1 cellular context compared by ENCODE assay signal in genomic region chr16:79845006-79845733, GRCh38.
TF ChIP-seq lines count a peak whose summit lies in the region.

No MANE protein-coding gene starts in this region.

TF ChIP-seq in SK-N-SH, 30 proteins besides CTCF, POLR2A, EP300 and RAD21 (continued from another document):
- no peak for TF ChIP-seq TEAD4 (IDR thresholded peaks at IDR 0.05; ENCODE audit: borderline replicate concordance, insufficient read depth)
- no peak for TF ChIP-seq RXRA (IDR thresholded peaks at IDR 0.05; ENCODE audit: borderline replicate concordance, low read depth)
- no peak for TF ChIP-seq FOXM1 (IDR thresholded peaks at IDR 0.05; ENCODE audit: low read depth)
- TF ChIP-seq RCOR1 (IDR thresholded peaks at IDR 0.05; ENCODE audit: low read length), result no peak
- no peak for TF ChIP-seq SIN3A (IDR thresholded peaks at IDR 0.05; ENCODE audit: borderline replicate concordance, low read depth, low read length)
- no peak for TF ChIP-seq MXI1 (IDR thresholded peaks at IDR 0.05; ENCODE audit: low read depth, low read length)
- TF ChIP-seq SMC3 (IDR thresholded peaks at IDR 0.05; ENCODE audit: low read depth, low read length), result no peak
- no peak for TF ChIP-seq MEF2A (IDR thresholded peaks at IDR 0.05; ENCODE audit: borderline replicate concordance, low read depth)
- TF ChIP-seq RFX5 (IDR thresholded peaks at IDR 0.05; ENCODE audit: low read length), result no peak
- TF ChIP-seq, protein P1, sequence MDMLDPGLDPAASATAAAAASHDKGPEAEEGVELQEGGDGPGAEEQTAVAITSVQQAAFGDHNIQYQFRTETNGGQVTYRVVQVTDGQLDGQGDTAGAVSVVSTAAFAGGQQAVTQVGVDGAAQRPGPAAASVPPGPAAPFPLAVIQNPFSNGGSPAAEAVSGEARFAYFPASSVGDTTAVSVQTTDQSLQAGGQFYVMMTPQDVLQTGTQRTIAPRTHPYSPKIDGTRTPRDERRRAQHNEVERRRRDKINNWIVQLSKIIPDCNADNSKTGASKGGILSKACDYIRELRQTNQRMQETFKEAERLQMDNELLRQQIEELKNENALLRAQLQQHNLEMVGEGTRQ (IDR thresholded peaks at IDR 0.05; ENCODE audit: borderline replicate concordance, low read depth, low read length), result no peak
- TF ChIP-seq ELF1 (IDR thresholded peaks at IDR 0.05), result no peak
- no peak for TF ChIP-seq NRF1 (IDR thresholded peaks at IDR 0.05; ENCODE audit: low read depth, low read length)
- TF ChIP-seq NFIC (IDR thresholded peaks at IDR 0.05; ENCODE audit: borderline replicate concordance), result no peak
- no peak for TF ChIP-seq GATA2 (CRISPR knock-in tag; IDR thresholded peaks at IDR 0.05)
- no peak for TF ChIP-seq GABPA (IDR thresholded peaks at IDR 0.05; ENCODE audit: low read depth)
